In genomic region chr2:152508446-152508845, GRCh38 we compare ENCODE assay signal across 13 cellular contexts.
DNase-seq lines count a peak whose midpoint lies in the region; TF ChIP-seq lines count a peak whose summit lies in the region.
"Had no signal": no experiment of that assay in that cellular context is flagged by ENCODE, and none has a peak within 500 bp of the region (broad histone marks: within the 10 kb centered on the region; RNA-seq: fewer than 3 reads in every experiment).

No MANE protein-coding gene starts in this region.

- no peak for TF ChIP-seq CTCF in glutamatergic neuron (IDR thresholded peaks at IDR 0.05; ENCODE audit: partially characterized antibody, unreplicated experiment)

- DNase-seq in H4 (ENCODE audit: low spot score) (peak; percentile 10), NCI-H460 (ENCODE audit: extremely low read depth, low read depth) (peak; percentile 12), pons (ENCODE audit: low spot score) (peak; percentile 63), NCI-H1092 treated with DMSO at 0.1 percent for 48 hours (lab: John Stamatoyannopoulos, UW) (no peak), anterior cingulate cortex (lab: John Stamatoyannopoulos, UW) (no peak), glutamatergic neuron (no peak)
- DNase-seq: activated CD4-positive, alpha-beta T cell treated with anti-CD3 and anti-CD28 coated beads, Interleukin-2, amount 50 U/mL, for 48 hours; activated naive CD4-positive, alpha-beta T cell treated with anti-CD3 and anti-CD28 coated beads for 36 hours; heart right ventricle; NCI-H187; OCI-M1 had no signal

- H3K9me3 Mint-ChIP-seq in glutamatergic neuron (ENCODE audit: unreplicated experiment) = peaks cover 4% of the 10 kb centered on the region
- H3K9me3 Mint-ChIP-seq: activated naive CD4-positive, alpha-beta T cell treated with anti-CD3 and anti-CD28 coated beads for 36 hours; GM23338 had no signal

- H3K27ac ChIP-seq in cingulate gyrus (ENCODE audit: low read depth, low read length) = peak overlapping the region; percentile 51
- H3K27ac ChIP-seq: heart right ventricle had no signal

- H3K27ac Mint-ChIP-seq in glutamatergic neuron (ENCODE audit: unreplicated experiment) = no peak overlapping the region
- H3K27ac Mint-ChIP-seq: activated naive CD4-positive, alpha-beta T cell treated with anti-CD3 and anti-CD28 coated beads for 36 hours; GM23338 had no signal

- peaks cover 2% of the 10 kb centered on the region for H3K27me3 Mint-ChIP-seq in glutamatergic neuron (ENCODE audit: unreplicated experiment)

- peaks cover 23% of the 10 kb centered on the region for H3K4me1 Mint-ChIP-seq in glutamatergic neuron (ENCODE audit: low read depth, unreplicated experiment)

- H3K36me3 Mint-ChIP-seq in glutamatergic neuron (ENCODE audit: unreplicated experiment) = no peaks in the 10 kb centered on the region

- no peak overlapping the region for H3K4me3 Mint-ChIP-seq in glutamatergic neuron (ENCODE audit: unreplicated experiment)
- H3K4me3 Mint-ChIP-seq: activated naive CD4-positive, alpha-beta T cell treated with anti-CD3 and anti-CD28 coated beads for 36 hours; GM23338 had no signal

Comparison
In these comparisons a context has a peak if more than half of its experiments do, and no peak if none do; other contexts are left out.
1. DNase-seq: peak in H4 (single experiment), NCI-H460 (single experiment) and pons (single experiment); none in NCI-H1092 treated with DMSO at 0.1 percent for 48 hours (single experiment), anterior cingulate cortex (0 of 58) and glutamatergic neuron (single experiment).